ENCODE assay signal across 17 cellular contexts in the genomic region with DNA sequence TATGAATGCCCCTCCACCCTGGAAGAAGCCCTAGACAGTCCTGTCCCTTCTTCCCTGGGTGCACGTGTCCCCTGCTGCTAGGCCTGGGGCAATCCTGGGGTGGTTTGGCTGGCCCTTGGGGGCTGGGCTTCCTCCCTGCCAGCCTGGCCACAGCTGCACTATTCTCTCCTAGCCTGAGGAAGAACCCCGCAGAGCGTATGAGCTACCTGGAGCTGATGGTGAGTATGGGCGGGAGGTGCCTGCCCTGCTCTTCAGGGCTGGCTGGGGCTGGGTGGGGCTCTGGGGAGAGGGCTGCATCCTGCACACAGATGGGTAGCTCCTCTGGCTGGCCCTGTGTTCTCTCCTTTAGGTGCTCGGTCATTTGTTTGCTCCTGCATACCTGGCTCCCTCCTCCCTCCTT. TPM values are rescaled to one million over a fixed set of nuclear protein-coding genes. Genes with fewer than 3 reads are reported as not detected.
DNase-seq lines count a peak whose midpoint lies in the region; ATAC-seq and TF ChIP-seq lines count a peak whose summit lies in the region.
"Had no signal": no experiment of that assay in that cellular context is flagged by ENCODE, and none has a peak within 500 bp of the region (broad histone marks: within the 10 kb centered on the region; RNA-seq: fewer than 3 reads in every experiment).

No MANE protein-coding gene starts in this region.

- POLR2A ChIA-PET in activated CD4-positive, alpha-beta memory T cell treated with anti-CD3 and anti-CD28 coated beads for 36 hours (lab: Charles Lee): no interaction called here
- POLR2A ChIA-PET in activated CD4-positive, alpha-beta memory T cell treated with anti-CD3 and anti-CD28 coated beads, Interleukin-2, amount 10 ng/mL, durations not matched to agents 7 days and 5 days (lab: Charles Lee): no interaction called here
- POLR2A ChIA-PET in Caco-2 (lab: Charles Lee): no interaction called here

- no peaks in the 10 kb centered on the region for H3K36me3 ChIP-seq in Caco-2 (ENCODE audit: control insufficient read depth, insufficient read depth, low read length)
- peaks cover 9% of the 10 kb centered on the region for H3K36me3 ChIP-seq in endodermal cell (ENCODE audit: control insufficient read depth, insufficient read depth, low read length)

- H3K36me3 Mint-ChIP-seq in activated CD4-positive, alpha-beta memory T cell treated with anti-CD3 and anti-CD28 coated beads for 36 hours: peaks cover 19% of the 10 kb centered on the region
- H3K36me3 Mint-ChIP-seq in activated CD4-positive, alpha-beta memory T cell treated with anti-CD3 and anti-CD28 coated beads, Interleukin-2, amount 10 ng/mL, durations not matched to agents 7 days and 5 days (ENCODE audit: low read depth): peaks cover 35% of the 10 kb centered on the region
- H3K36me3 Mint-ChIP-seq in Caco-2 (ENCODE audit: insufficient read depth, unreplicated experiment): peaks cover 27% of the 10 kb centered on the region
- H3K36me3 Mint-ChIP-seq in endodermal cell (ENCODE audit: low read depth): peaks cover 18% of the 10 kb centered on the region
- H3K36me3 Mint-ChIP-seq in stimulated activated effector memory CD8-positive, alpha-beta T cell treated with anti-CD3 and anti-CD28 coated beads, Interleukin-12 subunit alpha, Interleukin-12 subunit beta, amount 100 ng/mL, for 72 hours: peaks cover 71% of the 10 kb centered on the region

- H3K4me3 ChIP-seq in Caco-2 (ENCODE audit: low read depth, low read length) (no peak overlapping the region), endodermal cell (ENCODE audit: low read length) (no peak overlapping the region)
- H3K4me3 ChIP-seq: PC-9 had no signal

- TF ChIP-seq CTCF in Caco-2 (IDR thresholded peaks at IDR 0.05; ENCODE audit: insufficient read depth in 1 of 2, low read depth in 1 of 2, low read length in 1 of 2, severe bottlenecking in 1 of 2, unreplicated experiment in 1 of 2): no peak
- no peak for TF ChIP-seq CTCF in endodermal cell (conservative IDR thresholded peaks at IDR 0.05)

- H3K4me3 Mint-ChIP-seq in activated CD4-positive, alpha-beta memory T cell treated with anti-CD3 and anti-CD28 coated beads for 36 hours: no peak overlapping the region
- no peak overlapping the region for H3K4me3 Mint-ChIP-seq in activated CD4-positive, alpha-beta memory T cell treated with anti-CD3 and anti-CD28 coated beads, Interleukin-2, amount 10 ng/mL, durations not matched to agents 7 days and 5 days
- H3K4me3 Mint-ChIP-seq in Caco-2 (ENCODE audit: unreplicated experiment) (no peak overlapping the region), endodermal cell (no peak overlapping the region)
- no peak overlapping the region for H3K4me3 Mint-ChIP-seq in stimulated activated effector memory CD8-positive, alpha-beta T cell treated with anti-CD3 and anti-CD28 coated beads, Interleukin-12 subunit alpha, Interleukin-12 subunit beta, amount 100 ng/mL, for 72 hours

- no peaks in the 10 kb centered on the region for H3K4me1 ChIP-seq in Caco-2
- no peaks in the 10 kb centered on the region for H3K4me1 ChIP-seq in endodermal cell (ENCODE audit: control insufficient read depth, insufficient read depth, low read length)

- CTCF ChIA-PET in activated CD4-positive, alpha-beta memory T cell treated with anti-CD3 and anti-CD28 coated beads for 36 hours (lab: Charles Lee): no interaction called here
- CTCF ChIA-PET in activated CD4-positive, alpha-beta memory T cell treated with anti-CD3 and anti-CD28 coated beads, Interleukin-2, amount 10 ng/mL, durations not matched to agents 7 days and 5 days (lab: Charles Lee): no interaction called here
- CTCF ChIA-PET in Caco-2 (lab: Charles Lee): interaction anchor here (0.6 kb wide), 1 partner anchor 1414 kb away, joined by 4 read pairs; no protein-coding TSS in a partner anchor

- H3K4me1 Mint-ChIP-seq in activated CD4-positive, alpha-beta memory T cell treated with anti-CD3 and anti-CD28 coated beads for 36 hours (ENCODE audit: low read depth): peaks cover 3% of the 10 kb centered on the region
- H3K4me1 Mint-ChIP-seq in activated CD4-positive, alpha-beta memory T cell treated with anti-CD3 and anti-CD28 coated beads, Interleukin-2, amount 10 ng/mL, durations not matched to agents 7 days and 5 days: no peaks in the 10 kb centered on the region
- H3K4me1 Mint-ChIP-seq in Caco-2 (ENCODE audit: low read depth, unreplicated experiment): no peaks in the 10 kb centered on the region
- H3K4me1 Mint-ChIP-seq in endodermal cell: no peaks in the 10 kb centered on the region
- no peaks in the 10 kb centered on the region for H3K4me1 Mint-ChIP-seq in stimulated activated effector memory CD8-positive, alpha-beta T cell treated with anti-CD3 and anti-CD28 coated beads, Interleukin-12 subunit alpha, Interleukin-12 subunit beta, amount 100 ng/mL, for 72 hours

- no peak overlapping the region for H3K9ac ChIP-seq in endodermal cell (ENCODE audit: extremely low read depth, low read length, poor library complexity, severe bottlenecking)

- H3K27me3 ChIP-seq in Caco-2 (replicated peaks; ENCODE audit: control insufficient read depth, insufficient read depth, low read length): no peaks in the 10 kb centered on the region
- H3K27me3 ChIP-seq in endodermal cell (ENCODE audit: control insufficient read depth, insufficient read depth, low read length, poor library complexity, severe bottlenecking): no peaks in the 10 kb centered on the region

- peak; percentile 8 for DNase-seq in activated CD4-positive, alpha-beta memory T cell treated with anti-CD3 and anti-CD28 coated beads for 36 hours
- no peak for DNase-seq in activated CD4-positive, alpha-beta memory T cell treated with anti-CD3 and anti-CD28 coated beads, Interleukin-2, amount 10 ng/mL, durations not matched to agents 7 days and 5 days
- DNase-seq in Caco-2 (no peak), endodermal cell (peak; percentile 47), UCSD-AML1 (lab: John Stamatoyannopoulos, UW; ENCODE audit: unreplicated experiment) (no peak)
- DNase-seq in stimulated activated effector memory CD8-positive, alpha-beta T cell treated with anti-CD3 and anti-CD28 coated beads, Interleukin-12 subunit alpha, Interleukin-12 subunit beta, amount 100 ng/mL, for 72 hours (ENCODE audit: low spot score in 2 of 2): no peak
- DNase-seq: DMS53, Karpas-422, MM.1S, NCI-H1105 treated with DMSO at 0.1 percent for 48 hours, NCI-H187 treated with DMSO at 0.1 percent for 48 hours, NCI-H446 treated with DMSO at 0.1 percent for 48 hours, NCI-H774, PC-9 had no signal

- H3K9me3 ChIP-seq in Caco-2 (no peaks in the 10 kb centered on the region), endodermal cell (ENCODE audit: control insufficient read depth, low read length) (peaks cover 8% of the 10 kb centered on the region)

- WGBS in endodermal cell (ENCODE audit: insufficient coverage in 1 of 2, insufficient read length in 1 of 2), 2 experiments: 93 to 100% methylated on average over 4 to 5 of the region's 5 CpGs

- H3K27me3 Mint-ChIP-seq in activated CD4-positive, alpha-beta memory T cell treated with anti-CD3 and anti-CD28 coated beads for 36 hours: no peaks in the 10 kb centered on the region
- H3K27me3 Mint-ChIP-seq in activated CD4-positive, alpha-beta memory T cell treated with anti-CD3 and anti-CD28 coated beads, Interleukin-2, amount 10 ng/mL, durations not matched to agents 7 days and 5 days: no peaks in the 10 kb centered on the region
- H3K27me3 Mint-ChIP-seq in Caco-2 (ENCODE audit: insufficient read depth, unreplicated experiment): no peaks in the 10 kb centered on the region
- H3K27me3 Mint-ChIP-seq in endodermal cell (ENCODE audit: insufficient read depth): peaks cover 5% of the 10 kb centered on the region

- no peak for ATAC-seq in stimulated activated effector memory CD8-positive, alpha-beta T cell treated with anti-CD3 and anti-CD28 coated beads, Interleukin-12 subunit alpha, Interleukin-12 subunit beta, amount 100 ng/mL, for 72 hours
- ATAC-seq in GM21515 (IDR thresholded peaks at IDR 0.05; ENCODE audit: unreplicated experiment) (no peak), HG02623 (IDR thresholded peaks at IDR 0.05; ENCODE audit: unreplicated experiment) (no peak)
- ATAC-seq: HepG2 had no signal

- peaks cover 5% of the 10 kb centered on the region for H3K9me3 Mint-ChIP-seq in activated CD4-positive, alpha-beta memory T cell treated with anti-CD3 and anti-CD28 coated beads for 36 hours
- peaks cover 5% of the 10 kb centered on the region for H3K9me3 Mint-ChIP-seq in activated CD4-positive, alpha-beta memory T cell treated with anti-CD3 and anti-CD28 coated beads, Interleukin-2, amount 10 ng/mL, durations not matched to agents 7 days and 5 days
- no peaks in the 10 kb centered on the region for H3K9me3 Mint-ChIP-seq in Caco-2 (ENCODE audit: unreplicated experiment)
- peaks cover 10% of the 10 kb centered on the region for H3K9me3 Mint-ChIP-seq in endodermal cell
- H3K9me3 Mint-ChIP-seq in stimulated activated effector memory CD8-positive, alpha-beta T cell treated with anti-CD3 and anti-CD28 coated beads, Interleukin-12 subunit alpha, Interleukin-12 subunit beta, amount 100 ng/mL, for 72 hours: peaks cover 2% of the 10 kb centered on the region

- no peak overlapping the region for H3K27ac ChIP-seq in endodermal cell (ENCODE audit: low read depth, low read length)
- H3K27ac ChIP-seq: PC-9 had no signal

- BruUV-seq in Caco-2 (replicated peaks; lab: Mats Ljungman, UMichigan): no TSS peak

- H3K27ac Mint-ChIP-seq in activated CD4-positive, alpha-beta memory T cell treated with anti-CD3 and anti-CD28 coated beads for 36 hours: no peak overlapping the region
- no peak overlapping the region for H3K27ac Mint-ChIP-seq in activated CD4-positive, alpha-beta memory T cell treated with anti-CD3 and anti-CD28 coated beads, Interleukin-2, amount 10 ng/mL, durations not matched to agents 7 days and 5 days
- peak overlapping the region; percentile 13 for H3K27ac Mint-ChIP-seq in Caco-2 (ENCODE audit: unreplicated experiment)
- H3K27ac Mint-ChIP-seq in endodermal cell: no peak overlapping the region
- H3K27ac Mint-ChIP-seq in stimulated activated effector memory CD8-positive, alpha-beta T cell treated with anti-CD3 and anti-CD28 coated beads, Interleukin-12 subunit alpha, Interleukin-12 subunit beta, amount 100 ng/mL, for 72 hours: peak overlapping the region; percentile 26

- intact Hi-C loops in activated CD4-positive, alpha-beta memory T cell treated with anti-CD3 and anti-CD28 coated beads for 36 hours (cut with micrococcal nuclease): no loop called here
- intact Hi-C loops in Caco-2 (cut with micrococcal nuclease; ENCODE audit: unreplicated experiment): no loop called here

RNA-seq across cellular contexts. Expression of a gene that starts 28.8 kb away (rescaled TPM):
- 100 to 1,000 TPM; 132 to 134 TPM for total RNA-seq in activated CD4-positive, alpha-beta memory T cell treated with anti-CD3 and anti-CD28 coated beads for 36 hours
- total RNA-seq in activated CD4-positive, alpha-beta memory T cell treated with anti-CD3 and anti-CD28 coated beads, Interleukin-2, amount 10 ng/mL, durations not matched to agents 7 days and 5 days: 10 to 100 TPM; 74.2 to 76.0 TPM
- total RNA-seq in Caco-2 (2022) (49.5 and 50.9 TPM in 2 replicates), endodermal cell (10 to 100 TPM; 31.6 to 37.6 TPM)
- 18.6 TPM for polyA plus RNA-seq in endodermal cell (2013, experiment 1 of 2)
- polyA plus RNA-seq in endodermal cell (2013, experiment 2 of 2): 17.7 TPM

Comparison
In these comparisons a context has a peak if more than half of its experiments do, and no peak if none do; other contexts are left out.
1. DNase-seq: peak in activated CD4-positive, alpha-beta memory T cell treated with anti-CD3 and anti-CD28 coated beads for 36 hours (single experiment) and endodermal cell (single experiment); none in activated CD4-positive, alpha-beta memory T cell treated with anti-CD3 and anti-CD28 coated beads, Interleukin-2, amount 10 ng/mL, durations not matched to agents 7 days and 5 days (single experiment), Caco-2 (0 of 2), stimulated activated effector memory CD8-positive, alpha-beta T cell treated with anti-CD3 and anti-CD28 coated beads, Interleukin-12 subunit alpha, Interleukin-12 subunit beta, amount 100 ng/mL, for 72 hours (0 of 2) and UCSD-AML1 (single experiment).
2. H3K27ac Mint-ChIP-seq: peak in Caco-2 (single experiment) and stimulated activated effector memory CD8-positive, alpha-beta T cell treated with anti-CD3 and anti-CD28 coated beads, Interleukin-12 subunit alpha, Interleukin-12 subunit beta, amount 100 ng/mL, for 72 hours (single experiment); none in activated CD4-positive, alpha-beta memory T cell treated with anti-CD3 and anti-CD28 coated beads for 36 hours (single experiment), activated CD4-positive, alpha-beta memory T cell treated with anti-CD3 and anti-CD28 coated beads, Interleukin-2, amount 10 ng/mL, durations not matched to agents 7 days and 5 days (single experiment) and endodermal cell (single experiment).